28 cellular contexts compared by ENCODE assay signal in genomic region chr2:189651284-189651683, GRCh38.
"Had no signal": no experiment of that assay in that cellular context is flagged by ENCODE, and none has a peak within 500 bp of the region (broad histone marks: within the 10 kb centered on the region; RNA-seq: fewer than 3 reads in every experiment).

No MANE protein-coding gene starts in this region.

- H3K36me3 Mint-ChIP-seq: natural killer cell; neural progenitor cell; stimulated activated effector memory CD8-positive, alpha-beta T cell treated with anti-CD3 and anti-CD28 coated beads, Interleukin-12 subunit alpha, Interleukin-12 subunit beta, amount 100 ng/mL, for 72 hours had no signal

- FAIRE-seq: urothelium cell line had no signal

- H3K36me3 ChIP-seq: neural progenitor cell, ovary, stomach, thoracic aorta, thyroid gland, tibial nerve, upper lobe of left lung, vagina had no signal

- H3K9ac ChIP-seq: neural progenitor cell, parathyroid adenoma had no signal

- H2AFZ ChIP-seq: neural progenitor cell, parathyroid adenoma had no signal

- H3K9me3 Mint-ChIP-seq: natural killer cell; stimulated activated effector memory CD8-positive, alpha-beta T cell treated with anti-CD3 and anti-CD28 coated beads, Interleukin-12 subunit alpha, Interleukin-12 subunit beta, amount 100 ng/mL, for 72 hours had no signal

- H3K9me3 ChIP-seq: ovary, psoas muscle, stomach, thoracic aorta, thyroid gland, tibial nerve, upper lobe of left lung, vagina had no signal

- H3K4me2 ChIP-seq: neural progenitor cell had no signal

- H3K79me2 ChIP-seq: parathyroid adenoma had no signal

- H3K27ac ChIP-seq: neural progenitor cell, ovary, parathyroid adenoma, psoas muscle, skin epidermis, stomach, thoracic aorta, thyroid gland, tibial nerve, upper lobe of left lung, vagina had no signal

- H3K27me3 Mint-ChIP-seq: progenitor cell of endocrine pancreas; stimulated activated naive CD8-positive, alpha-beta T cell treated with anti-CD3 and anti-CD28 coated beads, Interleukin-15, Interleukin-2, amounts not matched to agents 100 ng/mL and 50 ng/mL, for 24 hours had no signal

- H3K4me1 ChIP-seq: neural progenitor cell, psoas muscle, stomach, tibial nerve, upper lobe of left lung, vagina had no signal

- H3K27me3 ChIP-seq: neural progenitor cell, ovary, stomach, thyroid gland, tibial nerve, upper lobe of left lung, vagina had no signal

- H3K4me3 Mint-ChIP-seq: natural killer cell; nephron; neural progenitor cell; stimulated activated effector memory CD8-positive, alpha-beta T cell treated with anti-CD3 and anti-CD28 coated beads, Interleukin-12 subunit alpha, Interleukin-12 subunit beta, amount 100 ng/mL, for 72 hours; stimulated activated naive B cell treated with anti-CD40 and anti-IgM and Interleukin-4, amounts not matched to agents 10 μg/mL and 1 μg/mL and 100 μg/mL, for 72 hours; stimulated activated naive CD8-positive, alpha-beta T cell treated with anti-CD3 and anti-CD28 coated beads, Interleukin-15, Interleukin-2, amounts not matched to agents 100 ng/mL and 50 ng/mL, for 24 hours had no signal

- H3K27ac Mint-ChIP-seq: natural killer cell; nephron; neural progenitor cell; progenitor cell of endocrine pancreas; stimulated activated effector memory CD8-positive, alpha-beta T cell treated with anti-CD3 and anti-CD28 coated beads, Interleukin-12 subunit alpha, Interleukin-12 subunit beta, amount 100 ng/mL, for 72 hours; stimulated activated naive B cell treated with anti-CD40 and anti-IgM and Interleukin-4, amounts not matched to agents 10 μg/mL and 1 μg/mL and 100 μg/mL, for 72 hours; stimulated activated naive CD8-positive, alpha-beta T cell treated with anti-CD3 and anti-CD28 coated beads, Interleukin-15, Interleukin-2, amounts not matched to agents 100 ng/mL and 50 ng/mL, for 24 hours had no signal

- ATAC-seq: natural killer cell; psoas muscle; right cardiac atrium; sciatic nerve; stimulated activated effector memory CD8-positive, alpha-beta T cell treated with anti-CD3 and anti-CD28 coated beads, Interleukin-12 subunit alpha, Interleukin-12 subunit beta, amount 100 ng/mL, for 72 hours; stimulated activated naive B cell treated with anti-CD40 and anti-IgM and Interleukin-4, amounts not matched to agents 10 μg/mL and 1 μg/mL and 100 μg/mL, for 72 hours had no signal

- H3K4me3 ChIP-seq: neural progenitor cell, ovary, psoas muscle, skin epidermis, stomach, thoracic aorta, thyroid gland, tibial nerve, upper lobe of left lung, vagina had no signal

- H3K4me1 Mint-ChIP-seq: natural killer cell; nephron; neural progenitor cell; stimulated activated effector memory CD8-positive, alpha-beta T cell treated with anti-CD3 and anti-CD28 coated beads, Interleukin-12 subunit alpha, Interleukin-12 subunit beta, amount 100 ng/mL, for 72 hours; stimulated activated naive B cell treated with anti-CD40 and anti-IgM and Interleukin-4, amounts not matched to agents 10 μg/mL and 1 μg/mL and 100 μg/mL, for 72 hours had no signal

- DNase-seq: natural killer cell; occipital lobe; ovary; posterior cingulate gyrus; psoas muscle; right cardiac atrium; stimulated activated CD4-positive, alpha-beta T cell treated with anti-CD3 and anti-CD28 coated beads, Interleukin-15, amount 100 ng/mL, for 24 hours; stimulated activated CD4-positive, alpha-beta T cell treated with anti-CD3 and anti-CD28 coated beads, Interleukin-2, amount 100 ng/mL, for 24 hours; stimulated activated CD4-positive, alpha-beta T cell treated with anti-CD3 and anti-CD28 coated beads, Interleukin-2, amount 100 ng/mL, for 48 hours; stimulated activated CD4-positive, alpha-beta T cell treated with anti-CD3 and anti-CD28 coated beads, Interleukin-4, amount 100 ng/mL, for 24 hours; stimulated activated naive B cell treated with anti-CD40 and anti-IgM and Interleukin-4, amounts not matched to agents 10 μg/mL and 1 μg/mL and 100 μg/mL, for 72 hours; stimulated activated naive CD4-positive, alpha-beta T cell treated with Interleukin-2 at 50 U/mL for 16 hours; stomach; trophoblast cell; upper lobe of left lung had no signal
